ENCODE assay signal across 10 cellular contexts in genomic region chr9:124284237-124284831, GRCh38. TPM values are rescaled to one million over a fixed set of nuclear protein-coding genes. Genes with fewer than 3 reads are reported as not detected.
DNase-seq lines count a peak whose midpoint lies in the region; TF ChIP-seq lines count a peak whose summit lies in the region.
"Had no signal": no experiment of that assay in that cellular context is flagged by ENCODE, and none has a peak within 500 bp of the region (broad histone marks: within the 10 kb centered on the region; RNA-seq: fewer than 3 reads in every experiment).

No MANE protein-coding gene starts in this region.

- peak overlapping the region; percentile 87 to 98 (median 96) for H3K27ac Mint-ChIP-seq in nephron
- no peak overlapping the region for H3K27ac Mint-ChIP-seq in activated naive CD4-positive, alpha-beta T cell treated with anti-CD3 and anti-CD28 coated beads, Interleukin-2, amount 10 ng/mL, durations not matched to agents 7 days and 5 days

- H3K9me3 ChIP-seq in SJCRH30 (replicated peaks) = no peaks in the 10 kb centered on the region
- H3K9me3 ChIP-seq in transverse colon = no peaks in the 10 kb centered on the region

- H3K9me3 Mint-ChIP-seq in nephron = no peaks in the 10 kb centered on the region
- H3K9me3 Mint-ChIP-seq in activated naive CD4-positive, alpha-beta T cell treated with anti-CD3 and anti-CD28 coated beads, Interleukin-2, amount 10 ng/mL, durations not matched to agents 7 days and 5 days = no peaks in the 10 kb centered on the region

- in situ Hi-C loops in transverse colon (cut with MboI; ENCODE audit: low pct_ligation_motif_present in 1 of 4, low pct_unique_long_range_greater_than_20kb in 1 of 4, low sequenced_read_pairs in 3 of 4) = no loop called here

- H3K27ac ChIP-seq in SJCRH30 = peak overlapping the region; percentile 57; the same call in 1 of the 2 replicates
- H3K27ac ChIP-seq in transverse colon = peak overlapping the region; percentile 75 to 87 (median 84)

- CTCF ChIA-PET in activated naive CD4-positive, alpha-beta T cell treated with anti-CD3 and anti-CD28 coated beads, Interleukin-2, amount 10 ng/mL, durations not matched to agents 7 days and 5 days (lab: Charles Lee) = no interaction called here

- H3K4me1 Mint-ChIP-seq in nephron = peaks cover 65% of the 10 kb centered on the region
- H3K4me1 Mint-ChIP-seq in activated naive CD4-positive, alpha-beta T cell treated with anti-CD3 and anti-CD28 coated beads, Interleukin-2, amount 10 ng/mL, durations not matched to agents 7 days and 5 days = peaks cover 28% of the 10 kb centered on the region

- TF ChIP-seq CTCF in nephron (IDR thresholded peaks at IDR 0.05; ENCODE audit: unreplicated experiment in 3 of 3) (no peak), transverse colon (IDR thresholded peaks at IDR 0.05) (no peak)

- 22 to 62% methylated on average over 5 to 18 of the region's 18 CpGs for WGBS in transverse colon (ENCODE audit: low coverage in 1 of 2), 2 donors

- H3K36me3 Mint-ChIP-seq in nephron (ENCODE audit: low read depth) = peaks cover 4% of the 10 kb centered on the region
- no peaks in the 10 kb centered on the region for H3K36me3 Mint-ChIP-seq in activated naive CD4-positive, alpha-beta T cell treated with anti-CD3 and anti-CD28 coated beads, Interleukin-2, amount 10 ng/mL, durations not matched to agents 7 days and 5 days

- H3K4me1 ChIP-seq in SJCRH30 (peaks cover 34% of the 10 kb centered on the region), transverse colon (peaks cover 49 to 84% (median 66%) of the 10 kb centered on the region in 4 donors)

- H3K4me3 ChIP-seq in SJCRH30 (no peak overlapping the region), transverse colon (no peak overlapping the region)

- TF ChIP-seq POLR2A in transverse colon (IDR thresholded peaks at IDR 0.05) = no peak

- no peaks in the 10 kb centered on the region for H3K27me3 Mint-ChIP-seq in nephron (ENCODE audit: low read depth)
- peaks cover 3% of the 10 kb centered on the region for H3K27me3 Mint-ChIP-seq in activated naive CD4-positive, alpha-beta T cell treated with anti-CD3 and anti-CD28 coated beads, Interleukin-2, amount 10 ng/mL, durations not matched to agents 7 days and 5 days

- H3K36me3 ChIP-seq in SJCRH30 = peaks cover 8% of the 10 kb centered on the region
- no peaks in the 10 kb centered on the region for H3K36me3 ChIP-seq in transverse colon

- no peak for TF ChIP-seq EP300 in transverse colon (IDR thresholded peaks at IDR 0.05; ENCODE audit: low read depth)

- H3K27me3 ChIP-seq in SJCRH30 = no peaks in the 10 kb centered on the region
- H3K27me3 ChIP-seq in transverse colon = no peaks in the 10 kb centered on the region

- DNase-seq in SJCRH30 (peak; percentile 53 to 65), fibroblast of peridontal ligament (ENCODE audit: extremely low read depth) (peak; percentile 77), transverse colon (no peak), GDM1 (lab: John Stamatoyannopoulos, UW) (no peak), SK-N-DZ (ENCODE audit: low spot score) (no peak)
- DNase-seq in stimulated activated CD4-positive, alpha-beta T cell treated with anti-CD3 and anti-CD28 coated beads, Interleukin-4, amount 100 ng/mL, for 1 hour = no peak
- DNase-seq in activated naive CD4-positive, alpha-beta T cell treated with anti-CD3 and anti-CD28 coated beads, Interleukin-2, amount 10 ng/mL, durations not matched to agents 7 days and 5 days = no peak
- DNase-seq: NCI-H2171, SIG-M5 had no signal

- H3K4me3 Mint-ChIP-seq in nephron = peak overlapping the region in 1 of 3 experiments; percentile 24
- no peak overlapping the region for H3K4me3 Mint-ChIP-seq in activated naive CD4-positive, alpha-beta T cell treated with anti-CD3 and anti-CD28 coated beads, Interleukin-2, amount 10 ng/mL, durations not matched to agents 7 days and 5 days

- intact Hi-C loops in transverse colon (cut with DNase I; ENCODE audit: low total_unique reads) = no loop called here

RNA-seq across cellular contexts. Expression of gene NEK6, which starts 26.6 kb away (rescaled TPM):
- 26.1 and 28.4 TPM in 2 replicates for total RNA-seq in SJCRH30 (2014; rRNA removed; shearing (Covaris generic))
- total RNA-seq in transverse colon = 10 to 100 TPM; 12.3 to 31.1 (median 21.6) TPM
- polyA plus RNA-seq in SK-N-DZ (2014; cell fraction: cytosol; rRNA removed) = not detected in 2 replicates
- not detected in 2 replicates for polyA plus RNA-seq in SK-N-DZ (2014; cell fraction: nucleus; rRNA removed)

Comparison
In these comparisons a context has a peak if more than half of its experiments do, and no peak if none do; other contexts are left out.
1. DNase-seq: peak in SJCRH30 (2 of 2) and fibroblast of peridontal ligament (single experiment); none in transverse colon (single experiment), stimulated activated CD4-positive, alpha-beta T cell treated with anti-CD3 and anti-CD28 coated beads, Interleukin-4, amount 100 ng/mL, for 1 hour (single experiment), GDM1 (single experiment), SK-N-DZ (single experiment) and activated naive CD4-positive, alpha-beta T cell treated with anti-CD3 and anti-CD28 coated beads, Interleukin-2, amount 10 ng/mL, durations not matched to agents 7 days and 5 days (single experiment).